9 cellular contexts compared by ENCODE assay signal in genomic region chr15:44882499-44882968, GRCh38.
DNase-seq lines count a peak whose midpoint lies in the region; ATAC-seq and TF ChIP-seq lines count a peak whose summit lies in the region.
"Had no signal": no experiment of that assay in that cellular context is flagged by ENCODE, and none has a peak within 500 bp of the region (broad histone marks: within the 10 kb centered on the region; RNA-seq: fewer than 3 reads in every experiment).

No MANE protein-coding gene starts in this region.

- no peak for TF ChIP-seq CTCF in H9 (conservative IDR thresholded peaks at IDR 0.05)
- TF ChIP-seq CTCF in heart left ventricle (IDR thresholded peaks at IDR 0.05), result no peak

- H4K8ac ChIP-seq in H9 (replicated peaks; ENCODE audit: insufficient read length, low read depth, low read length), result no peak overlapping the region

- no peak overlapping the region for H2BK20ac ChIP-seq in H9 (ENCODE audit: low read depth, low read length, poor library complexity, severe bottlenecking)

- H3K4me1 Mint-ChIP-seq in activated T-cell treated with anti-CD3 and anti-CD28 coated beads, Interleukin-2, amount 50 U/mL, for 24 hours (ENCODE audit: low read depth), result peaks cover 38% of the 10 kb centered on the region
- peaks cover 5 to 10% of the 10 kb centered on the region in 2 experiments for H3K4me1 Mint-ChIP-seq in H9

- H3K27ac ChIP-seq in H9 (ENCODE audit: insufficient read length, low read depth, low read length) (no peak overlapping the region), heart left ventricle (no peak overlapping the region)
- H3K27ac ChIP-seq: BLaER1 treated with 17β-estradiol and CSF1 and Interleukin-3, amounts not matched to agents 10 nM and 100 nM had no signal

- no CpG with 5 or more reads among the region's 5 CpGs for WGBS in H9 (ENCODE audit: extremely low coverage, insufficient read length, low lambda C conversion rate)
- 77 to 83% (median 78%) methylated on average over 5 of the region's 5 CpGs for WGBS in heart left ventricle, 4 donors

- peak overlapping the region; percentile 88 for H3K27ac Mint-ChIP-seq in activated T-cell treated with anti-CD3 and anti-CD28 coated beads, Interleukin-2, amount 50 U/mL, for 24 hours
- peak overlapping the region in 1 of 3 experiments; percentile 10; a peak in 1 of 7 replicates for H3K27ac Mint-ChIP-seq in H9

- ATAC-seq in HG03095 (IDR thresholded peaks at IDR 0.05; ENCODE audit: unreplicated experiment), result peak; percentile 77
- no peak for ATAC-seq in heart left ventricle

- no peak overlapping the region for H3T11ph ChIP-seq in H9 (ENCODE audit: low read length)

- no peak for TF ChIP-seq POLR2A in heart left ventricle (IDR thresholded peaks at IDR 0.05)

- no peak overlapping the region for H2BK15ac ChIP-seq in H9 (ENCODE audit: low read depth, low read length)

- peaks cover 13% of the 10 kb centered on the region for H3K27me3 Mint-ChIP-seq in activated T-cell treated with anti-CD3 and anti-CD28 coated beads, Interleukin-2, amount 50 U/mL, for 24 hours
- peaks cover 4% of the 10 kb centered on the region for H3K27me3 Mint-ChIP-seq in H9 (ENCODE audit: low read depth)

- no peak overlapping the region for H3K4me2 ChIP-seq in H9 (ENCODE audit: insufficient read depth, insufficient read length, low read length)
- H3K4me2 ChIP-seq: BLaER1 treated with 17β-estradiol and CSF1 and Interleukin-3, amounts not matched to agents 10 nM and 100 nM had no signal

- peaks cover 19% of the 10 kb centered on the region for H3K9me3 Mint-ChIP-seq in activated T-cell treated with anti-CD3 and anti-CD28 coated beads, Interleukin-2, amount 50 U/mL, for 24 hours
- peaks cover 35 to 37% of the 10 kb centered on the region in 2 experiments for H3K9me3 Mint-ChIP-seq in H9

- no peak overlapping the region for H3K4ac ChIP-seq in H9 (ENCODE audit: low read depth, low read length)

- H3K27me3 ChIP-seq in H9 (ENCODE audit: insufficient read depth, low read length) (no peaks in the 10 kb centered on the region), heart left ventricle (no peaks in the 10 kb centered on the region)
- H3K27me3 ChIP-seq: BLaER1 treated with 17β-estradiol and CSF1 and Interleukin-3, amounts not matched to agents 10 nM and 100 nM had no signal

- intact Hi-C loops in heart left ventricle (cut with DNase I), result no loop called here

- H3K4me1 ChIP-seq in H9 (ENCODE audit: insufficient read depth, low read length), result no peaks in the 10 kb centered on the region
- H3K4me1 ChIP-seq in heart left ventricle, result no peaks in the 10 kb centered on the region
- H3K4me1 ChIP-seq: BLaER1 treated with 17β-estradiol and CSF1 and Interleukin-3, amounts not matched to agents 10 nM and 100 nM had no signal

- H4K20me1 ChIP-seq in H9 (ENCODE audit: control insufficient read depth, insufficient read depth, insufficient read length), result no peaks in the 10 kb centered on the region
- H4K20me1 ChIP-seq: BLaER1 treated with 17β-estradiol and CSF1 and Interleukin-3, amounts not matched to agents 10 nM and 100 nM had no signal

- H3K36me3 Mint-ChIP-seq in activated T-cell treated with anti-CD3 and anti-CD28 coated beads, Interleukin-2, amount 50 U/mL, for 24 hours (ENCODE audit: low read depth), result peaks cover 9% of the 10 kb centered on the region
- H3K36me3 Mint-ChIP-seq in H9 (ENCODE audit: insufficient read depth in 1 of 3, low read depth in 3 of 3), result peaks cover 0 to 21% (median 8%) of the 10 kb centered on the region in 3 experiments; a peak in 5 of 7 replicates

- no peak overlapping the region for H2BK5ac ChIP-seq in H9 (ENCODE audit: insufficient read length, low read length)

- no peak overlapping the region for H3K56ac ChIP-seq in H9 (ENCODE audit: insufficient read length, low read depth, low read length)

- no peak overlapping the region for H3K14ac ChIP-seq in H9 (ENCODE audit: insufficient read depth, low read length)

- H3K23me2 ChIP-seq in H9 (ENCODE audit: insufficient read length, low read depth, low read length, poor library complexity, severe bottlenecking), result no peaks in the 10 kb centered on the region

- H2BK12ac ChIP-seq in H9 (ENCODE audit: insufficient read length, low read depth, low read length), result no peak overlapping the region

- H3K79me1 ChIP-seq in H9 (ENCODE audit: insufficient read depth, low read depth, low read length, poor library complexity, severe bottlenecking), result no peaks in the 10 kb centered on the region

- peak; percentile 46 for DNase-seq in stimulated activated naive CD4-positive, alpha-beta T cell treated with Interleukin-2 at 50 U/mL for 16 hours (lab: John Stamatoyannopoulos, UW)
- DNase-seq in stimulated activated naive CD4-positive, alpha-beta T cell (lab: John Stamatoyannopoulos, UW), result no peak
- DNase-seq in activated T-cell treated with anti-CD3 and anti-CD28 coated beads, Interleukin-2, amount 50 U/mL, for 24 hours, result peak; percentile 43
- DNase-seq in DMS53 treated with DMSO at 0.1 percent for 48 hours (lab: John Stamatoyannopoulos, UW; ENCODE audit: unreplicated experiment), result no peak
- DNase-seq in H9, result no peak
- no peak for DNase-seq in AML-193 (lab: John Stamatoyannopoulos, UW)
- DNase-seq in heart left ventricle, result no peak

- H3K18ac ChIP-seq in H9 (ENCODE audit: insufficient read length, low read depth, low read length), result no peak overlapping the region

- H2BK120ac ChIP-seq in H9 (ENCODE audit: low read depth, low read length, poor library complexity, severe bottlenecking), result no peak overlapping the region

- H3K4me3 ChIP-seq in heart left ventricle, result no peak overlapping the region
- H3K4me3 ChIP-seq: BLaER1 treated with 17β-estradiol and CSF1 and Interleukin-3, amounts not matched to agents 10 nM and 100 nM had no signal

- H3K79me2 ChIP-seq in H9 (ENCODE audit: insufficient read depth, low read length), result no peaks in the 10 kb centered on the region

- no peaks in the 10 kb centered on the region for H3K9me3 ChIP-seq in H9 (ENCODE audit: control insufficient read depth, low read depth, low read length)
- H3K9me3 ChIP-seq in heart left ventricle, result peaks cover 0 to 10% (median 0%) of the 10 kb centered on the region in 12 donors

- H3K23ac ChIP-seq in H9 (ENCODE audit: insufficient read length, low read depth, low read length), result no peak overlapping the region

- no peak overlapping the region for H2AK5ac ChIP-seq in H9 (ENCODE audit: insufficient read length, low read length)

- H3K36me3 ChIP-seq in heart left ventricle, result no peaks in the 10 kb centered on the region
- H3K36me3 ChIP-seq: BLaER1 treated with 17β-estradiol and CSF1 and Interleukin-3, amounts not matched to agents 10 nM and 100 nM had no signal

- no peak overlapping the region for H4K91ac ChIP-seq in H9 (ENCODE audit: insufficient read length, low read depth, low read length)

- H2AFZ ChIP-seq in H9 (ENCODE audit: low read length), result no peak overlapping the region

- no peak overlapping the region for H4K5ac ChIP-seq in H9 (ENCODE audit: insufficient read length, low read depth, low read length)

- H3K4me3 Mint-ChIP-seq in activated T-cell treated with anti-CD3 and anti-CD28 coated beads, Interleukin-2, amount 50 U/mL, for 24 hours, result peak overlapping the region; percentile 30
- H3K4me3 Mint-ChIP-seq in H9, result no peak overlapping the region

- no peak overlapping the region for H3K9ac ChIP-seq in H9 (ENCODE audit: extremely low read depth, insufficient read length, low read length)
- H3K9ac ChIP-seq: BLaER1 treated with 17β-estradiol and CSF1 and Interleukin-3, amounts not matched to agents 10 nM and 100 nM had no signal

Comparison
In these comparisons a context has a peak if more than half of its experiments do, and no peak if none do; other contexts are left out.
1. DNase-seq: peak in stimulated activated naive CD4-positive, alpha-beta T cell treated with Interleukin-2 at 50 U/mL for 16 hours (single experiment) and activated T-cell treated with anti-CD3 and anti-CD28 coated beads, Interleukin-2, amount 50 U/mL, for 24 hours (single experiment); none in stimulated activated naive CD4-positive, alpha-beta T cell (0 of 6), DMS53 treated with DMSO at 0.1 percent for 48 hours (single experiment), H9 (single experiment), AML-193 (0 of 2) and heart left ventricle (0 of 5).